Comparison of ENCODE assay signal across 8 cellular contexts in genomic region chr11:112961146-112961668, GRCh38. TPM values are rescaled to one million over a fixed set of nuclear protein-coding genes. Genes with fewer than 3 reads are reported as not detected.
A peak's percentile ranks its signal among the peaks of the same experiment; 100 is the strongest.
DNase-seq lines count a peak whose midpoint lies in the region; ATAC-seq and TF ChIP-seq lines count a peak whose summit lies in the region.

Gene NCAM1, plus strand, starts transcription at chr11:112961420.

- H3K9me3 Mint-ChIP-seq in activated naive CD4-positive, alpha-beta T cell treated with anti-CD3 and anti-CD28 coated beads for 36 hours, result no peaks in the 10 kb centered on the region

- no peak for ATAC-seq in HG02678 (IDR thresholded peaks at IDR 0.05; ENCODE audit: unreplicated experiment)

- H3K36me3 ChIP-seq in muscle layer of duodenum (ENCODE audit: control insufficient read depth in 1 of 2, insufficient read depth in 2 of 2, low read length in 2 of 2) (no peaks in the 10 kb centered on the region), tibial nerve (no peaks in the 10 kb centered on the region)

- H3K27me3 Mint-ChIP-seq in activated naive CD4-positive, alpha-beta T cell treated with anti-CD3 and anti-CD28 coated beads for 36 hours (ENCODE audit: low read depth), result peaks cover 59% of the 10 kb centered on the region

- peak within 1 kb of the TSS; percentile 65 for H3K4me3 Mint-ChIP-seq in activated naive CD4-positive, alpha-beta T cell treated with anti-CD3 and anti-CD28 coated beads for 36 hours

- no peaks in the 10 kb centered on the region for H3K36me3 Mint-ChIP-seq in activated naive CD4-positive, alpha-beta T cell treated with anti-CD3 and anti-CD28 coated beads for 36 hours (ENCODE audit: low read depth)

- H3K4me1 ChIP-seq in muscle layer of duodenum (ENCODE audit: control insufficient read depth in 1 of 2, insufficient read depth in 2 of 2, low read length in 2 of 2), result peaks cover 0 to 21% of the 10 kb centered on the region in 2 donors
- H3K4me1 ChIP-seq in tibial nerve, result peaks cover 0 to 32% (median 6%) of the 10 kb centered on the region in 4 donors

- TF ChIP-seq POLR2A in tibial nerve (IDR thresholded peaks at IDR 0.05), result peak in 1 of 2 donors; percentile 18

- H3K4me1 Mint-ChIP-seq in activated naive CD4-positive, alpha-beta T cell treated with anti-CD3 and anti-CD28 coated beads for 36 hours (ENCODE audit: low read depth), result peaks cover 12% of the 10 kb centered on the region

- no peak within 1 kb of the TSS for H3K27ac Mint-ChIP-seq in activated naive CD4-positive, alpha-beta T cell treated with anti-CD3 and anti-CD28 coated beads for 36 hours

- H3K4me3 ChIP-seq in fibroblast of villous mesenchyme (ENCODE audit: low read depth, low read length) (peak within 1 kb of the TSS; percentile 58), muscle layer of duodenum (ENCODE audit: low read depth in 1 of 2, low read length in 2 of 2) (peak within 1 kb of the TSS; percentile 71 to 78), tibial nerve (peak within 1 kb of the TSS; percentile 31 to 61 (median 52))

- DNase-seq in activated naive CD4-positive, alpha-beta T cell treated with anti-CD3 and anti-CD28 coated beads for 36 hours, result peak; percentile 21
- no peak for DNase-seq in activated naive CD4-positive, alpha-beta T cell treated with Interleukin-2 at 50 U/mL for 16 hours
- DNase-seq in NCI-H2171 treated with DMSO at 0.1 percent for 48 hours (lab: John Stamatoyannopoulos, UW), result peak; percentile 95
- peak; percentile 63 for DNase-seq in activated CD8-positive, alpha-beta memory T cell treated with anti-CD3 and anti-CD28 coated beads for 24 hours
- peak; percentile 65 for DNase-seq in fibroblast of villous mesenchyme (ENCODE audit: low read depth)
- peak; percentile 12 to 21 for DNase-seq in tibial nerve (ENCODE audit: low spot score in 2 of 2)

- no peaks in the 10 kb centered on the region for H3K9me3 ChIP-seq in muscle layer of duodenum (ENCODE audit: control insufficient read depth in 1 of 2, low read length in 2 of 2)
- no peaks in the 10 kb centered on the region for H3K9me3 ChIP-seq in tibial nerve

- TF ChIP-seq EP300 in tibial nerve (IDR thresholded peaks at IDR 0.05), result peak in 1 of 2 donors; percentile 61

- CTCF ChIA-PET in activated naive CD4-positive, alpha-beta T cell treated with anti-CD3 and anti-CD28 coated beads for 36 hours (lab: Charles Lee), result no interaction called here

- H3K27ac ChIP-seq in muscle layer of duodenum (ENCODE audit: low read length) (no peak within 1 kb of the TSS), tibial nerve (peak within 1 kb of the TSS; percentile 3 to 80 (median 59))

- 0 to 1% methylated on average over 28 of the region's 28 CpGs for WGBS in tibial nerve, 2 donors

- TF ChIP-seq CTCF in fibroblast of villous mesenchyme (IDR thresholded peaks at IDR 0.05; ENCODE audit: insufficient read depth, low read depth, low read length) (no peak), tibial nerve (IDR thresholded peaks at IDR 0.05) (no peak)

- H3K27me3 ChIP-seq in muscle layer of duodenum (ENCODE audit: low read depth, low read length) (no peaks in the 10 kb centered on the region), tibial nerve (peaks cover 0 to 59% of the 10 kb centered on the region in 2 donors)

- intact Hi-C loops in activated naive CD4-positive, alpha-beta T cell treated with anti-CD3 and anti-CD28 coated beads for 36 hours (cut with micrococcal nuclease), result loop anchor here (10.0 kb wide), 1 partner anchor 324 kb away; no protein-coding TSS in a partner anchor

RNA-seq across cellular contexts. Expression of gene NCAM1, which starts in this region (rescaled TPM):
- not detected for total RNA-seq in activated naive CD4-positive, alpha-beta T cell treated with anti-CD3 and anti-CD28 coated beads for 36 hours
- total RNA-seq in fibroblast of villous mesenchyme (0.86 and 2.9 TPM in 2 replicates), tibial nerve (100 to 1,000 TPM in 1 of 4 donors, 10 to 100 TPM in 3; 57.3 to 121 (median 76.1) TPM)

Comparison
In these comparisons a context has a peak if more than half of its experiments do, and no peak if none do; other contexts are left out.
1. RNA of gene NCAM1 (total RNA-seq): 57.3 to 121 TPM in tibial nerve; 0.86 to 2.9 TPM in fibroblast of villous mesenchyme and not detected in activated naive CD4-positive, alpha-beta T cell treated with anti-CD3 and anti-CD28 coated beads for 36 hours; every median in the first group is over 10 times any median in the second.
2. Peak in DNase-seq in activated naive CD4-positive, alpha-beta T cell treated with anti-CD3 and anti-CD28 coated beads for 36 hours; RNA of the gene not detected or under 1 TPM.
3. Peak in every context shown above with its lines, with median percentiles within 50 percentile points of each other: H3K4me3 ChIP-seq.